In the genomic region with DNA sequence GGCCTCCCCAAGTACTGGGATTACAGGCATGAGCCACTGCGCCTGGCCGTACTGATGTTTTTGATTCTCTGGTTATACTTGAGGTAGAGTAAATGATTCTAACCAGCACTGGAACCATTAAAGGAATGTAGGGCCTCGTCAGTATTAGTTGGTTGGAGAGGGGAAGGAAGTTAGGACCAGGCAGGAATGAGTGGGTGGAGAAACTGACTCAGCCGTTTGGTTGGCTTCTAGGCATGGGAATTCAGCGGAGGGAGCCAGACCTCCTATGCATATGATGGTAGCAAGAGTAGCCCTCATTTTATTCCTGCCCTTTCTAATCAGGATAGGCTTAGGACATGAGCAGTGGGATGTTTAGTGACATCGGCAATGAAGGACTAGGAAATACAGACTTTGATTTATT, we compare ENCODE assay signal across 2 cellular contexts.
TF ChIP-seq lines count a peak whose summit lies in the region.

No MANE protein-coding gene starts in this region.

TF ChIP-seq in IMR-90, 13 proteins besides CTCF, POLR2A, EP300 and RAD21:
- TF ChIP-seq MAFK (IDR thresholded peaks at IDR 0.05; ENCODE audit: low read depth, low read length) (peak; percentile 35; the same call in 1 of the 2 replicates), MAZ (IDR thresholded peaks at IDR 0.05; ENCODE audit: borderline replicate concordance, low read depth, low read length) (no peak), BHLHE40 (IDR thresholded peaks at IDR 0.05; ENCODE audit: low read depth, low read length) (no peak), NFE2L2 (IDR thresholded peaks at IDR 0.05; ENCODE audit: low read depth, low read length) (0 out of 2 replicates have a peak, but pooled peaks have one; percentile 14)

TF ChIP-seq in HepG2, 621 proteins besides CTCF, POLR2A, EP300 and RAD21:
- TF ChIP-seq ZNF317 (CRISPR knock-in tag; IDR thresholded peaks at IDR 0.05) (0 out of 2 replicates have a peak, but pooled peaks have one; percentile 50), CREBL2 (CRISPR knock-in tag; IDR thresholded peaks at IDR 0.05; ENCODE audit: borderline replicate concordance) (no peak), ZMAT3 (CRISPR knock-in tag; conservative IDR thresholded peaks at IDR 0.05) (no peak)
